11 cellular contexts compared by ENCODE assay signal in the genomic region with DNA sequence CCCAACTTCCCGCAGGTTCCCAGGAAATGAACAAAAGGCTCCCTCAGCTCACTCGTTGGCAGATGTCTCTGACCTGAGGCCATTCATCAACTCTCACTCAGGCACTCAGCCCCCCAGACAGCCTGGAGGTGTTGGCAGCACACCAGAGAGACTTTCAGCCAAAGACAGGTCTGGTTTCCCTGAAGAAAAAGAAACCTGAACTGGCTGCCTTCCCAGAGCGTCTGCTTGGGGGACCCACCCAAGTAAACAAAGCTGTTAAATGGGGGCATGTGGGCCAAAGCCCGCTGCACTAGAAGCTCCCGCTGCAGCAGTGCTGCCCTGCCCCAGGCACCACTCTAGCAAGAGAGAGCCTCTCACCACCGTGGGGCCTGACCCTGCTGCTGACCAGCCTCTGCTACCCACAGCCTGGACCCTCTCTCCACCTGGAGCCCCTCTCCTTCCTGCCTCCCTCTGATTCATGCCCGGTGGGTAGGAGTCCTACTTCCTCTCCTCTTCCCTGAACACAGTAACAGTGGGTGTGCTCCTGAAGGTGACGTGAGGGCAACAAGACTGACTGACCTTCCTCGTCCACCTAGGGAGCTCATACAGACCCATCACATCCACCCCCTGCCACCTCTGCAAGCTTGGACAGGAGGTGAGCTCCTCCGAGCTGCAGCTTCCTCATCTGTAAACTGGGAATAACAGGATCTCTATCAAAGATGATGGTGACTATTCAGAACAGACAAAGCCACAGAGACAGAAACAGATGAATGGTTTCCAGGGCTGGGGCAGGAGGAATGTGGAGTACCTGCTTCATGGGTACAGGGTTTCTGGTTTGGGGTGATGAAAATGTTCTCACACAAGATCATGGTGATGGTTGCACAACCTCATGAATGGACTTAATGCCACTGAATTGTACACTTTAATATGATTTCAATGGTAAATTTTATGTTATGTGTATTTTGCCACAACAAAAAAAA. TPM values are rescaled to one million over a fixed set of nuclear protein-coding genes. Genes with fewer than 3 reads are reported as not detected.
DNase-seq lines count a peak whose midpoint lies in the region; ATAC-seq and TF ChIP-seq lines count a peak whose summit lies in the region.
"Had no signal": no experiment of that assay in that cellular context is flagged by ENCODE, and none has a peak within 500 bp of the region (broad histone marks: within the 10 kb centered on the region; RNA-seq: fewer than 3 reads in every experiment).

No MANE protein-coding gene starts in this region.

- H3K27ac ChIP-seq in prostate gland: peak overlapping the region; percentile 38 to 40

- intact Hi-C loops in prostate gland (cut with DNase I): no loop called here

- no peak for TF ChIP-seq RAD21 in Ishikawa (IDR thresholded peaks at IDR 0.05; ENCODE audit: low read depth)

- 43% methylated on average over 10 of the region's 10 CpGs for WGBS in prostate gland

- H3K9me3 ChIP-seq in prostate gland (no peaks in the 10 kb centered on the region), MG63 (no peaks in the 10 kb centered on the region)

- no peak for TF ChIP-seq CTCF in prostate gland (IDR thresholded peaks at IDR 0.05)

- H3K4me1 ChIP-seq in prostate gland (replicated peaks): no peaks in the 10 kb centered on the region

- no peaks in the 10 kb centered on the region for H3K27me3 ChIP-seq in prostate gland (replicated peaks; ENCODE audit: insufficient read depth)
- H3K27me3 ChIP-seq in MG63: peaks cover 4% of the 10 kb centered on the region

- DNase-seq in NCI-H345 treated with DMSO at 0.1 percent for 48 hours (lab: John Stamatoyannopoulos, UW; ENCODE audit: unreplicated experiment) (peak; percentile 52), ecto neural progenitor cell (ENCODE audit: low spot score) (peak; percentile 45), prostate gland (ENCODE audit: low spot score) (peak; percentile 82), DMS53 (lab: John Stamatoyannopoulos, UW) (no peak), MG63 (no peak)
- DNase-seq: activated CD4-positive, alpha-beta T cell treated with anti-CD3 and anti-CD28 coated beads, Interleukin-2, amount 10 ng/mL, durations not matched to agents 24 days and 14 days; midbrain; NCI-H82 had no signal

- no peak for TF ChIP-seq POLR2A in prostate gland (IDR thresholded peaks at IDR 0.05)

- no peaks in the 10 kb centered on the region for H3K36me3 ChIP-seq in prostate gland
- no peaks in the 10 kb centered on the region for H3K36me3 ChIP-seq in MG63

- no peak for ATAC-seq in GM19324 (IDR thresholded peaks at IDR 0.05; ENCODE audit: low FRiP score, unreplicated experiment)

- TF ChIP-seq EP300 in Ishikawa (IDR thresholded peaks at IDR 0.05; ENCODE audit: borderline replicate concordance): peak; percentile 89

- H3K4me3 ChIP-seq in prostate gland: no peak overlapping the region
- H3K4me3 ChIP-seq in MG63: no peak overlapping the region

TF ChIP-seq in Ishikawa, 13 proteins besides CTCF, POLR2A, EP300 and RAD21:
- TF ChIP-seq NFIC (IDR thresholded peaks at IDR 0.05) (peak; percentile 93), YY1 (IDR thresholded peaks at IDR 0.05; ENCODE audit: low read depth) (no peak), TCF12 (IDR thresholded peaks at IDR 0.05; ENCODE audit: low read depth) (peak; percentile 81), TEAD4 (IDR thresholded peaks at IDR 0.05) (peak; percentile 58), CREB1 (IDR thresholded peaks at IDR 0.05; ENCODE audit: low read depth) (no peak), FOXM1 (IDR thresholded peaks at IDR 0.05; ENCODE audit: borderline replicate concordance, low read depth) (no peak; the same call in 1 of the 2 replicates), CEBPB (IDR thresholded peaks at IDR 0.05) (peak; percentile 50)
- TF ChIP-seq, protein P1, sequence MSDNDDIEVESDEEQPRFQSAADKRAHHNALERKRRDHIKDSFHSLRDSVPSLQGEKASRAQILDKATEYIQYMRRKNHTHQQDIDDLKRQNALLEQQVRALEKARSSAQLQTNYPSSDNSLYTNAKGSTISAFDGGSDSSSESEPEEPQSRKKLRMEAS (IDR thresholded peaks at IDR 0.05): peak; percentile 65

RNA-seq across cellular contexts. Expression of a gene that starts 31.0 kb away (rescaled TPM):
- 1 to 10 TPM; 4.8 to 5.5 TPM for total RNA-seq in prostate gland
- not detected in 2 replicates for total RNA-seq in MG63 (2014; rRNA removed; shearing (Covaris generic); ENCODE audit: low replicate concordance)
- total RNA-seq: activated CD4-positive, alpha-beta T cell treated with anti-CD3 and anti-CD28 coated beads, Interleukin-2, amount 10 ng/mL, durations not matched to agents 24 days and 14 days; LHCN-M2 had no signal

Comparison
In these comparisons a context has a peak if more than half of its experiments do, and no peak if none do; other contexts are left out.
1. DNase-seq: peak in NCI-H345 treated with DMSO at 0.1 percent for 48 hours (single experiment), ecto neural progenitor cell (single experiment) and prostate gland (single experiment); none in DMS53 (single experiment) and MG63 (single experiment).